16 cellular contexts compared by ENCODE assay signal in the genomic region with DNA sequence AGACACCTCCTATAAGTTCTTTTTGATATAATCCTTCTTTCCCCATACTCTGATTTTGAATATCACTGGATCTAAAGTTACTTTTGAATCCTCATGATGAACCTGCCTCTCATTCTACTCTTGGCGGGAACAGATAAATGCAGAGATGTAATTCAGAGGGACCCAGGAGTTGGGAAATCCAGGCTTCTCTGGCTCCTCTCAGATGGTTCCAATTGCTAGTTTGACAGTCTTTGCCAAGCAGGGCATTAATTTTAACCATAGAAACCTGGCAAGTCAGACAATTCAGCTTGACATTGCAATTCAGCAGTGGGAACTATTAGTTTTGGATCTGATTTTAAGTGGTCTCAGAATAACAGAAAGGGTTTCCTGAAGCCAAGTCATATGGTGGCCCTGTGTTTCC.
A peak's percentile ranks its signal among the peaks of the same experiment; 100 is the strongest.
DNase-seq lines count a peak whose midpoint lies in the region; ATAC-seq lines count a peak whose summit lies in the region.
"Had no signal": no experiment of that assay in that cellular context is flagged by ENCODE, and none has a peak within 500 bp of the region (broad histone marks: within the 10 kb centered on the region; RNA-seq: fewer than 3 reads in every experiment).

No MANE protein-coding gene starts in this region.

- H3K27me3 ChIP-seq in adipocyte (replicated peaks; ENCODE audit: control insufficient read depth, insufficient read depth, low read length): no peaks in the 10 kb centered on the region
- H3K27me3 ChIP-seq: BLaER1 had no signal

- no peak overlapping the region for H3K4me3 ChIP-seq in adipocyte (ENCODE audit: low read length)
- H3K4me3 ChIP-seq: BLaER1, GM23338 had no signal

- no peaks in the 10 kb centered on the region for H3K36me3 ChIP-seq in adipocyte (ENCODE audit: control insufficient read depth, insufficient read depth, low read length, severe bottlenecking)
- H3K36me3 ChIP-seq: BLaER1 had no signal

- no peaks in the 10 kb centered on the region for H3K36me3 Mint-ChIP-seq in activated naive CD4-positive, alpha-beta T cell treated with anti-CD3 and anti-CD28 coated beads, Interleukin-2, amount 50 U/mL, for 72 hours
- H3K36me3 Mint-ChIP-seq: CD14-positive monocyte; CD4-positive, alpha-beta memory T cell had no signal

- no peak for ATAC-seq in activated naive CD4-positive, alpha-beta T cell treated with anti-CD3 and anti-CD28 coated beads, Interleukin-2, amount 50 U/mL, for 72 hours
- ATAC-seq: GM23338 had no signal

- no peak overlapping the region for H3K9ac ChIP-seq in adipocyte (ENCODE audit: low read length)
- H3K9ac ChIP-seq: BLaER1 had no signal

- no peaks in the 10 kb centered on the region for H3K9me3 ChIP-seq in adipocyte (ENCODE audit: control insufficient read depth, low read length)
- H3K9me3 ChIP-seq: BLaER1 had no signal

- peak; percentile 11 for DNase-seq in NCI-H446 treated with DMSO at 0.1 percent for 48 hours (lab: John Stamatoyannopoulos, UW)
- DNase-seq in adipocyte (ENCODE audit: low read depth): peak; percentile 39
- DNase-seq in fibroblast of peridontal ligament (ENCODE audit: extremely low read depth): peak; percentile 56
- DNase-seq in activated CD4-positive, CD25-positive, alpha-beta regulatory T cell (lab: John Stamatoyannopoulos, UW): no peak
- no peak for DNase-seq in NCI-H748 treated with DMSO at 0.1 percent for 48 hours (lab: John Stamatoyannopoulos, UW)
- DNase-seq in activated naive CD4-positive, alpha-beta T cell treated with anti-CD3 and anti-CD28 coated beads, Interleukin-2, amount 50 U/mL, for 72 hours (ENCODE audit: low spot score in 2 of 2): no peak
- DNase-seq in NCI-H1436 (lab: John Stamatoyannopoulos, UW): no peak
- DNase-seq: ACHN; CD4-positive, alpha-beta memory T cell; DMS153; DMS79; GDM1; HCEC 1CT had no signal

- H3K9me3 Mint-ChIP-seq in activated naive CD4-positive, alpha-beta T cell treated with anti-CD3 and anti-CD28 coated beads, Interleukin-2, amount 50 U/mL, for 72 hours: peaks cover 0 to 3% of the 10 kb centered on the region in 2 donors

- no peak overlapping the region for H3K27ac Mint-ChIP-seq in activated naive CD4-positive, alpha-beta T cell treated with anti-CD3 and anti-CD28 coated beads, Interleukin-2, amount 50 U/mL, for 72 hours
- H3K27ac Mint-ChIP-seq: CD14-positive monocyte; CD4-positive, alpha-beta memory T cell; GM23338 had no signal

- no peaks in the 10 kb centered on the region for H3K4me1 ChIP-seq in adipocyte (ENCODE audit: control insufficient read depth, insufficient read depth, low read length)
- H3K4me1 ChIP-seq: BLaER1 had no signal

Comparison
In these comparisons a context has a peak if more than half of its experiments do, and no peak if none do; other contexts are left out.
1. DNase-seq: peak in NCI-H446 treated with DMSO at 0.1 percent for 48 hours (single experiment), adipocyte (single experiment) and fibroblast of peridontal ligament (single experiment); none in activated CD4-positive, CD25-positive, alpha-beta regulatory T cell (0 of 4), NCI-H748 treated with DMSO at 0.1 percent for 48 hours (single experiment), activated naive CD4-positive, alpha-beta T cell treated with anti-CD3 and anti-CD28 coated beads, Interleukin-2, amount 50 U/mL, for 72 hours (0 of 2) and NCI-H1436 (single experiment).